ENCODE assay signal across 10 cellular contexts in genomic region chr15:60326824-60327654, GRCh38.
A peak's percentile ranks its signal among the peaks of the same experiment; 100 is the strongest.
DNase-seq lines count a peak whose midpoint lies in the region; ATAC-seq lines count a peak whose summit lies in the region.
"Had no signal": no experiment of that assay in that cellular context is flagged by ENCODE, and none has a peak within 500 bp of the region (broad histone marks: within the 10 kb centered on the region; RNA-seq: fewer than 3 reads in every experiment).

No MANE protein-coding gene starts in this region.

- no peak overlapping the region for H3K4me3 ChIP-seq in SJCRH30

- peaks cover 7% of the 10 kb centered on the region for H3K4me1 Mint-ChIP-seq in activated CD8-positive, alpha-beta memory T cell treated with anti-CD3 and anti-CD28 coated beads, Interleukin-2, amount 10 ng/mL, durations not matched to agents 7 days and 5 days
- H3K4me1 Mint-ChIP-seq: central memory CD8-positive, alpha-beta T cell had no signal

- no peaks in the 10 kb centered on the region for H3K36me3 ChIP-seq in SJCRH30

- no peak overlapping the region for H3K4me3 Mint-ChIP-seq in activated CD8-positive, alpha-beta memory T cell treated with anti-CD3 and anti-CD28 coated beads, Interleukin-2, amount 10 ng/mL, durations not matched to agents 7 days and 5 days
- H3K4me3 Mint-ChIP-seq: central memory CD8-positive, alpha-beta T cell; stimulated activated naive CD8-positive, alpha-beta T cell treated with anti-CD3 and anti-CD28 coated beads, Interleukin-15, Interleukin-2, amounts not matched to agents 100 ng/mL and 50 ng/mL, for 24 hours had no signal

- H3K27me3 Mint-ChIP-seq in activated CD8-positive, alpha-beta memory T cell treated with anti-CD3 and anti-CD28 coated beads, Interleukin-2, amount 10 ng/mL, durations not matched to agents 7 days and 5 days = peaks cover 76% of the 10 kb centered on the region

- DNase-seq in activated CD8-positive, alpha-beta memory T cell treated with anti-CD3 and anti-CD28 coated beads, Interleukin-2, amount 10 ng/mL, durations not matched to agents 7 days and 5 days = peak; percentile 52
- no peak for DNase-seq in activated CD8-positive, alpha-beta memory T cell treated with anti-CD3 and anti-CD28 coated beads for 24 hours
- DNase-seq in LoVo (ENCODE audit: low spot score) = peak; percentile 68
- peak; percentile 29 to 84 for DNase-seq in SJCRH30
- peak; percentile 7 for DNase-seq in effector CD4-positive, alpha-beta T cell
- DNase-seq in myocyte (ENCODE audit: low read depth) = peak; percentile 73

- peaks cover 7% of the 10 kb centered on the region; the same call in 1 of the 2 replicates for H3K4me1 ChIP-seq in SJCRH30

- no peak for ATAC-seq in activated CD8-positive, alpha-beta memory T cell treated with anti-CD3 and anti-CD28 coated beads, Interleukin-2, amount 10 ng/mL, durations not matched to agents 7 days and 5 days
- ATAC-seq in HG03460 (IDR thresholded peaks at IDR 0.05; ENCODE audit: unreplicated experiment) = no peak
- no peak for ATAC-seq in HG02588 (IDR thresholded peaks at IDR 0.05; ENCODE audit: unreplicated experiment)

- no peaks in the 10 kb centered on the region for H3K9me3 ChIP-seq in SJCRH30 (replicated peaks)

- H3K27ac ChIP-seq in SJCRH30 = no peak overlapping the region

- H3K27ac Mint-ChIP-seq in activated CD8-positive, alpha-beta memory T cell treated with anti-CD3 and anti-CD28 coated beads, Interleukin-2, amount 10 ng/mL, durations not matched to agents 7 days and 5 days = no peak overlapping the region
- H3K27ac Mint-ChIP-seq: stimulated activated naive CD8-positive, alpha-beta T cell treated with anti-CD3 and anti-CD28 coated beads, Interleukin-15, Interleukin-2, amounts not matched to agents 100 ng/mL and 50 ng/mL, for 24 hours had no signal

- H3K27me3 ChIP-seq in SJCRH30 = no peaks in the 10 kb centered on the region

- no peaks in the 10 kb centered on the region for H3K9me3 Mint-ChIP-seq in activated CD8-positive, alpha-beta memory T cell treated with anti-CD3 and anti-CD28 coated beads, Interleukin-2, amount 10 ng/mL, durations not matched to agents 7 days and 5 days (ENCODE audit: low read depth)
- H3K9me3 Mint-ChIP-seq: central memory CD8-positive, alpha-beta T cell; stimulated activated naive CD8-positive, alpha-beta T cell treated with anti-CD3 and anti-CD28 coated beads, Interleukin-15, Interleukin-2, amounts not matched to agents 100 ng/mL and 50 ng/mL, for 24 hours had no signal

- CTCF ChIA-PET in activated CD8-positive, alpha-beta memory T cell treated with anti-CD3 and anti-CD28 coated beads, Interleukin-2, amount 10 ng/mL, durations not matched to agents 7 days and 5 days (lab: Charles Lee) = interaction anchor here (0.6 to 4.7 kb wide), 40 partner anchors 8 to 636 kb away, joined by 3 to 41 read pairs (median 4); no protein-coding TSS in a partner anchor

- no peaks in the 10 kb centered on the region for H3K36me3 Mint-ChIP-seq in activated CD8-positive, alpha-beta memory T cell treated with anti-CD3 and anti-CD28 coated beads, Interleukin-2, amount 10 ng/mL, durations not matched to agents 7 days and 5 days
